Comparison of ENCODE assay signal across 9 cellular contexts in genomic region chr17:28524476-28525415, GRCh38. TPM values are rescaled to one million over a fixed set of nuclear protein-coding genes. Genes with fewer than 3 reads are reported as not detected.
DNase-seq lines count a peak whose midpoint lies in the region; ATAC-seq and TF ChIP-seq lines count a peak whose summit lies in the region.
"Had no signal": no experiment of that assay in that cellular context is flagged by ENCODE, and none has a peak within 500 bp of the region (broad histone marks: within the 10 kb centered on the region; RNA-seq: fewer than 3 reads in every experiment).

No MANE protein-coding gene starts in this region.

- H3K4me2 ChIP-seq in PC-3 (ENCODE audit: low read length), result 0 out of 2 replicates have a peak overlapping the region, but pooled peaks have one; percentile 23

- POLR2A ChIA-PET in PC-3 (lab: Charles Lee; ENCODE audit: unreplicated experiment), result no interaction called here

- H3K27ac ChIP-seq in PC-3 (ENCODE audit: low read length) (no peak overlapping the region), prostate gland (peak overlapping the region; percentile 70 to 73), SJCRH30 (no peak overlapping the region), ovary (no peak overlapping the region)

- H3K27me3 ChIP-seq in PC-3 (ENCODE audit: low read length) (no peaks in the 10 kb centered on the region), prostate gland (replicated peaks; ENCODE audit: insufficient read depth) (no peaks in the 10 kb centered on the region), SJCRH30 (no peaks in the 10 kb centered on the region; the same call in 1 of the 2 replicates), ovary (no peaks in the 10 kb centered on the region)

- ATAC-seq in PC-3 (peak; percentile 85), GM21515 (IDR thresholded peaks at IDR 0.05; ENCODE audit: unreplicated experiment) (no peak)

- no peaks in the 10 kb centered on the region for H3K79me2 ChIP-seq in PC-3 (ENCODE audit: low read length)

- TF ChIP-seq CTCF in PC-3 (conservative IDR thresholded peaks at IDR 0.05; ENCODE audit: low read depth, low read length) (no peak), fibroblast of the aortic adventitia (IDR thresholded peaks at IDR 0.05; ENCODE audit: insufficient read depth, low read length) (no peak), prostate gland (IDR thresholded peaks at IDR 0.05) (no peak), ovary (IDR thresholded peaks at IDR 0.05) (no peak)

- no peak for TF ChIP-seq EP300 in ovary (IDR thresholded peaks at IDR 0.05)

- CTCF ChIA-PET in PC-3 (lab: Charles Lee), result no interaction called here

- intact Hi-C loops in PC-3 (cut with micrococcal nuclease), result no loop called here
- intact Hi-C loops in prostate gland (cut with DNase I), result no loop called here
- intact Hi-C loops in ovary (cut with DNase I), result no loop called here

- no peaks in the 10 kb centered on the region for H3K9me3 ChIP-seq in PC-3 (ENCODE audit: low read length)
- no peaks in the 10 kb centered on the region for H3K9me3 ChIP-seq in prostate gland
- no peaks in the 10 kb centered on the region for H3K9me3 ChIP-seq in SJCRH30 (replicated peaks)
- H3K9me3 ChIP-seq in ovary, result no peaks in the 10 kb centered on the region

- H3F3A ChIP-seq in PC-3 (ENCODE audit: low read length, unreplicated experiment), result no peaks in the 10 kb centered on the region

- no peak overlapping the region for H3K9ac ChIP-seq in PC-3 (ENCODE audit: low read length)

- H4K20me1 ChIP-seq in PC-3 (ENCODE audit: low read length), result no peaks in the 10 kb centered on the region

- 88% methylated on average over 25 of the region's 25 CpGs for WGBS in prostate gland
- 89 to 91% (median 89%) methylated on average over 25 of the region's 25 CpGs for WGBS in ovary, 3 donors

- H3K36me3 ChIP-seq in PC-3 (ENCODE audit: low read depth, low read length), result no peaks in the 10 kb centered on the region
- H3K36me3 ChIP-seq in prostate gland, result no peaks in the 10 kb centered on the region
- no peaks in the 10 kb centered on the region for H3K36me3 ChIP-seq in SJCRH30
- H3K36me3 ChIP-seq in ovary, result no peaks in the 10 kb centered on the region

- no peaks in the 10 kb centered on the region for H3K9me2 ChIP-seq in PC-3 (replicated peaks; ENCODE audit: low read length)

- no peak overlapping the region for H3K4me3 ChIP-seq in PC-3 (ENCODE audit: low read length)
- no peak overlapping the region for H3K4me3 ChIP-seq in fibroblast of the aortic adventitia (ENCODE audit: low read depth, low read length)
- no peak overlapping the region for H3K4me3 ChIP-seq in prostate gland
- no peak overlapping the region for H3K4me3 ChIP-seq in SJCRH30
- H3K4me3 ChIP-seq in ovary, result no peak overlapping the region

- no TSS peak for BruUV-seq in PC-3 (replicated peaks; lab: Mats Ljungman, UMichigan)

- peaks cover 26% of the 10 kb centered on the region for H3K4me1 ChIP-seq in PC-3 (ENCODE audit: insufficient read depth, low read length)
- peaks cover 30% of the 10 kb centered on the region for H3K4me1 ChIP-seq in prostate gland (replicated peaks)
- peaks cover 17% of the 10 kb centered on the region; the same call in 1 of the 2 replicates for H3K4me1 ChIP-seq in SJCRH30
- no peaks in the 10 kb centered on the region for H3K4me1 ChIP-seq in ovary (ENCODE audit: insufficient read depth)

- peak; percentile 48 for DNase-seq in Daoy (ENCODE audit: low read depth)
- peak; percentile 79 for DNase-seq in PC-3
- peak; percentile 75 for DNase-seq in fibroblast of the aortic adventitia (ENCODE audit: low read depth)
- peak; percentile 88 for DNase-seq in prostate gland (ENCODE audit: low spot score)
- DNase-seq in dermis blood vessel endothelial cell, result no peak
- DNase-seq in SJCRH30, result no peak
- no peak for DNase-seq in ovary
- DNase-seq: DMS79 treated with DMSO at 0.1 percent for 48 hours had no signal

- H2AFZ ChIP-seq in PC-3 (ENCODE audit: low read length), result no peak overlapping the region

- TF ChIP-seq POLR2A in prostate gland (IDR thresholded peaks at IDR 0.05) (peak; percentile 35), ovary (IDR thresholded peaks at IDR 0.05) (no peak)

RNA-seq across cellular contexts. Expression of gene FOXN1, which starts 18.6 kb away (rescaled TPM):
- not detected in 2 replicates for total RNA-seq in Daoy (2014; rRNA removed; shearing (Covaris generic))
- not detected in 2 replicates for total RNA-seq in PC-3 (2014; rRNA removed)
- total RNA-seq in fibroblast of the aortic adventitia (ENCODE audit: low replicate concordance), result not detected in 2 replicates
- 1 to 10 TPM in 1 of 2 donors, under 1 TPM in 1; 0.64 to 1.2 TPM for total RNA-seq in prostate gland
- total RNA-seq in dermis blood vessel endothelial cell, result not detected in 2 replicates
- not detected in 2 replicates for total RNA-seq in SJCRH30 (2014; rRNA removed; shearing (Covaris generic))
- not detected for total RNA-seq in ovary
- not detected for polyA plus RNA-seq in ovary

RNA-seq across cellular contexts. Expression of gene UNC119, which starts 27.7 kb away (rescaled TPM):
- total RNA-seq in Daoy (2014; rRNA removed; shearing (Covaris generic)), result 17.8 and 25.4 TPM in 2 replicates
- 68.4 and 82.1 TPM in 2 replicates for total RNA-seq in PC-3 (2014; rRNA removed)
- 12.2 and 18.2 TPM in 2 replicates for total RNA-seq in fibroblast of the aortic adventitia (ENCODE audit: low replicate concordance)
- 100 to 1,000 TPM in 1 of 2 donors, 10 to 100 TPM in 1; 51.1 to 154 TPM for total RNA-seq in prostate gland
- 31.9 and 32.0 TPM in 2 replicates for total RNA-seq in dermis blood vessel endothelial cell
- 53.7 and 58.7 TPM in 2 replicates for total RNA-seq in SJCRH30 (2014; rRNA removed; shearing (Covaris generic))
- 10 to 100 TPM; 14.4 to 27.3 (median 19.5) TPM for total RNA-seq in ovary
- polyA plus RNA-seq in ovary, result 10 to 100 TPM; 18.6 to 19.3 TPM

RNA-seq across cellular contexts. Expression of gene PIGS, which starts 46.6 kb away (rescaled TPM):
- 44.9 and 49.1 TPM in 2 replicates for total RNA-seq in Daoy (2014; rRNA removed; shearing (Covaris generic))
- total RNA-seq in PC-3 (2014; rRNA removed) (15.8 and 22.4 TPM in 2 replicates), fibroblast of the aortic adventitia (ENCODE audit: low replicate concordance) (15.8 and 26.9 TPM in 2 replicates), prostate gland (100 to 1,000 TPM in 1 of 2 donors, 10 to 100 TPM in 1; 68.7 to 131 TPM), dermis blood vessel endothelial cell (65.9 and 86.0 TPM in 2 replicates), ovary (10 to 100 TPM; 16.1 to 42.2 (median 33.5) TPM)
- total RNA-seq in SJCRH30 (2014; rRNA removed; shearing (Covaris generic)), result 38.0 and 41.8 TPM in 2 replicates
- 10 to 100 TPM; 26.6 to 64.8 TPM for polyA plus RNA-seq in ovary

RNA-seq across cellular contexts. Expression of gene SLC13A2, which starts 51.3 kb away (rescaled TPM):
- total RNA-seq in Daoy (2014; rRNA removed; shearing (Covaris generic)), result not detected in 2 replicates
- not detected in 2 replicates for total RNA-seq in PC-3 (2014; rRNA removed)
- total RNA-seq in fibroblast of the aortic adventitia (ENCODE audit: low replicate concordance), result not detected in 2 replicates
- total RNA-seq in prostate gland, result under 1 TPM; 0.09 to 0.68 TPM
- total RNA-seq in dermis blood vessel endothelial cell, result not detected in 2 replicates
- not detected in 2 replicates for total RNA-seq in SJCRH30 (2014; rRNA removed; shearing (Covaris generic))
- total RNA-seq in ovary, result under 1 TPM in 1 of 7 donors, not detected in 6; 0.95 TPM
- not detected for polyA plus RNA-seq in ovary

RNA-seq across cellular contexts. Expression of gene ALDOC, which starts 51.9 kb away (rescaled TPM):
- 1.3 and 2.4 TPM in 2 replicates for total RNA-seq in Daoy (2014; rRNA removed; shearing (Covaris generic))
- 42.6 and 72.9 TPM in 2 replicates for total RNA-seq in PC-3 (2014; rRNA removed)
- 17.6 and 36.3 TPM in 2 replicates for total RNA-seq in fibroblast of the aortic adventitia (ENCODE audit: low replicate concordance)
- 10 to 100 TPM; 49.5 to 55.0 TPM for total RNA-seq in prostate gland
- total RNA-seq in dermis blood vessel endothelial cell, result 23.5 and 29.9 TPM in 2 replicates
- total RNA-seq in SJCRH30 (2014; rRNA removed; shearing (Covaris generic)), result 0.18 and 0.47 TPM in 2 replicates
- 10 to 100 TPM; 17.1 to 71.5 (median 28.4) TPM for total RNA-seq in ovary
- 10 to 100 TPM; 25.4 to 39.1 TPM for polyA plus RNA-seq in ovary

Comparison
In these comparisons a context has a peak if more than half of its experiments do, and no peak if none do; other contexts are left out.
1. DNase-seq: peak in Daoy (single experiment), PC-3 (single experiment), fibroblast of the aortic adventitia (single experiment) and prostate gland (single experiment); none in dermis blood vessel endothelial cell (single experiment), SJCRH30 (0 of 2) and ovary (0 of 5).
2. H3K27ac ChIP-seq: peak in prostate gland (2 of 2); none in PC-3 (single experiment), SJCRH30 (single experiment) and ovary (0 of 2).